2 cellular contexts compared by ENCODE assay signal in genomic region chr11:118473537-118473936, GRCh38.
TF ChIP-seq lines count a peak whose summit lies in the region.

No MANE protein-coding gene starts in this region.

TF ChIP-seq in SK-N-SH, 30 proteins besides CTCF, POLR2A, EP300 and RAD21:
- TF ChIP-seq PBX3 (IDR thresholded peaks at IDR 0.05) (no peak), REST (IDR thresholded peaks at IDR 0.05; ENCODE audit: low read depth, low read length) (peak; percentile 69; the same call in 1 of the 2 replicates)

TF ChIP-seq in SK-N-SH treated with all-trans-retinoic acid at 6 μM for 48 hours, 23 proteins besides CTCF, POLR2A, EP300 and RAD21 (continued from another document):
- no peak for TF ChIP-seq CREB5 (CRISPR knock-in tag; IDR thresholded peaks at IDR 0.05; ENCODE audit: low read depth)
- TF ChIP-seq ZNF70 (CRISPR knock-in tag; IDR thresholded peaks at IDR 0.05): no peak
- TF ChIP-seq BACH2 (CRISPR knock-in tag; IDR thresholded peaks at IDR 0.05; ENCODE audit: borderline replicate concordance): no peak
- TF ChIP-seq CSDC2 (CRISPR knock-in tag; IDR thresholded peaks at IDR 0.05): no peak
- TF ChIP-seq TSHZ2 (CRISPR knock-in tag; IDR thresholded peaks at IDR 0.05): no peak
- no peak for TF ChIP-seq ARNTL (CRISPR knock-in tag; IDR thresholded peaks at IDR 0.05; ENCODE audit: borderline replicate concordance, low read depth)
